1 cellular context compared by ENCODE assay signal in genomic region chr2:7133521-7133920, GRCh38.
TF ChIP-seq lines count a peak whose summit lies in the region.

No MANE protein-coding gene starts in this region.

TF ChIP-seq in HepG2, 621 proteins besides CTCF, POLR2A, EP300 and RAD21 (continued from another document):
- no peak for TF ChIP-seq ZBED4 (CRISPR knock-in tag; IDR thresholded peaks at IDR 0.05; ENCODE audit: borderline replicate concordance)
- no peak for TF ChIP-seq ZFX (CRISPR knock-in tag; IDR thresholded peaks at IDR 0.05; ENCODE audit: low read depth)
- peak; percentile 37 for TF ChIP-seq XRCC5 (optimal IDR thresholded peaks at IDR 0.05; ENCODE audit: low read length)
